Comparison of ENCODE assay signal across 8 cellular contexts in the genomic region with DNA sequence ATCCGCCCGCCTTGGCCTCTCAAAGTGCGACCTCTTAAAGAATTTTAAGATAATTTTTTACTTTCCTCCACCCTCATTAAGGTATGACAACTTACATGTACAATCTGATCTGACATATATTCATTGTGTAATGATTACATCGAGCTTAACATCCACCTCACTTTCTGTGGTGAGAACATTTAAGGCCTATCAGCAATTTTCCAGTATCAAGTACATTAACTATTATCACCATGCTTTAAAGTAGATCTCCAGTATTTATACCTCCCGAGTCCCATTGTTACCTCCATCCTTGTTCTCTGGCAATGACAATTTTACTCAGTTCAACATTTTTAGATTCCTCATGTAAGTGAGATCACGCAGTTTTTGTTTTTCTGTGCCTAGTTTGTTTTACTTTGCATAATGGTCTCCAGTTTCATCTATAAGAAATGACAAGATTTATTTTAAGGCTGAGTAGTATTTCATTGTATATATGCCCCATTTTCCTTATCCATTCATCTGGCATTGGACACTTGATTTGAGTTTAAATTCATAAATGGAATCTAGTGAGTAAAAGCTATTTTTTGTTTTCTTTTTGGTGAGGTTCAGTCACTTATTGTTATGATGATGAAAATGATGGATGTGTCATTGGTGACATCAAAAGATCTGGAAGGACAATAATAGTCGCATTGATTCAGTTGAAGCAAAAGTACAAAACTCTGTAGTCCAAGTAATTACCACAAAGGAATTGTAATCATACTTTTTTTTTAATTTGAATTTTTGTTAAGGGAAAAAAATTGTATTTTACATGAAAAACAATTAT.
DNase-seq lines count a peak whose midpoint lies in the region; ATAC-seq and TF ChIP-seq lines count a peak whose summit lies in the region.

No MANE protein-coding gene starts in this region.

- H3K9me3 ChIP-seq in upper lobe of left lung = peaks cover 0 to 5% (median 1%) of the 10 kb centered on the region in 4 donors

- ATAC-seq in GM18517 (IDR thresholded peaks at IDR 0.05; ENCODE audit: unreplicated experiment) (peak; percentile 17), upper lobe of left lung (ENCODE audit: low FRiP score in 2 of 2) (no peak), GM21367 (IDR thresholded peaks at IDR 0.05; ENCODE audit: unreplicated experiment) (no peak)
- ATAC-seq in activated T-helper 17 cell treated with anti-CD3 and anti-CD28 coated beads, Interleukin-2, amount 50 U/mL, for 72 hours (replicated peaks) = peak; percentile 9

- TF ChIP-seq POLR2A in upper lobe of left lung (IDR thresholded peaks at IDR 0.05) = no peak

- no peaks in the 10 kb centered on the region for H3K9me3 Mint-ChIP-seq in activated T-helper 17 cell treated with anti-CD3 and anti-CD28 coated beads, Interleukin-2, amount 50 U/mL, for 72 hours

- peak overlapping the region; percentile 92 for H3K4me3 Mint-ChIP-seq in activated T-helper 17 cell treated with anti-CD3 and anti-CD28 coated beads, Interleukin-2, amount 50 U/mL, for 72 hours

- H3K36me3 Mint-ChIP-seq in activated T-helper 17 cell treated with anti-CD3 and anti-CD28 coated beads, Interleukin-2, amount 50 U/mL, for 72 hours (ENCODE audit: low read depth) = peaks cover 25% of the 10 kb centered on the region

- TF ChIP-seq CTCF in upper lobe of left lung (IDR thresholded peaks at IDR 0.05) = no peak

- H3K36me3 ChIP-seq in upper lobe of left lung = no peaks in the 10 kb centered on the region

- DNase-seq in KG1 (lab: John Stamatoyannopoulos, UW) (peak; percentile 42), kidney glomerular epithelial cell (lab: John Stamatoyannopoulos, UW) (peak; percentile 8), upper lobe of left lung (no peak)
- no peak for DNase-seq in activated effector memory CD4-positive, alpha-beta T cell treated with anti-CD3 and anti-CD28 coated beads, Interleukin-2, amount 50 U/mL, for 16 hours
- no peak for DNase-seq in stimulated activated naive CD4-positive, alpha-beta T cell (lab: John Stamatoyannopoulos, UW)

- no peaks in the 10 kb centered on the region for H3K27me3 Mint-ChIP-seq in activated T-helper 17 cell treated with anti-CD3 and anti-CD28 coated beads, Interleukin-2, amount 50 U/mL, for 72 hours

- H3K27me3 ChIP-seq in upper lobe of left lung = no peaks in the 10 kb centered on the region

- H3K4me3 ChIP-seq in upper lobe of left lung = peak overlapping the region in 3 of 4 donors; percentile 44 to 55 (median 53)

- 46 to 48% methylated on average over 7 of the region's 7 CpGs for WGBS in upper lobe of left lung, 2 donors

- peaks cover 15% of the 10 kb centered on the region for H3K4me1 Mint-ChIP-seq in activated T-helper 17 cell treated with anti-CD3 and anti-CD28 coated beads, Interleukin-2, amount 50 U/mL, for 72 hours

- no peak for TF ChIP-seq EP300 in upper lobe of left lung (IDR thresholded peaks at IDR 0.05)

- peaks cover 0 to 6% (median 4%) of the 10 kb centered on the region in 4 donors for H3K4me1 ChIP-seq in upper lobe of left lung

- peak overlapping the region; percentile 94 for H3K27ac Mint-ChIP-seq in activated T-helper 17 cell treated with anti-CD3 and anti-CD28 coated beads, Interleukin-2, amount 50 U/mL, for 72 hours

- peak overlapping the region; percentile 76 to 88 (median 82) for H3K27ac ChIP-seq in upper lobe of left lung

Comparison
In these comparisons a context has a peak if more than half of its experiments do, and no peak if none do; other contexts are left out.
1. ATAC-seq: peak in GM18517 (single experiment) and activated T-helper 17 cell treated with anti-CD3 and anti-CD28 coated beads, Interleukin-2, amount 50 U/mL, for 72 hours (single experiment); none in upper lobe of left lung (0 of 2) and GM21367 (single experiment).
2. DNase-seq: peak in KG1 (single experiment) and kidney glomerular epithelial cell (single experiment); none in upper lobe of left lung (0 of 2), activated effector memory CD4-positive, alpha-beta T cell treated with anti-CD3 and anti-CD28 coated beads, Interleukin-2, amount 50 U/mL, for 16 hours (single experiment) and stimulated activated naive CD4-positive, alpha-beta T cell (0 of 6).